ENCODE assay signal across 28 cellular contexts in the genomic region with DNA sequence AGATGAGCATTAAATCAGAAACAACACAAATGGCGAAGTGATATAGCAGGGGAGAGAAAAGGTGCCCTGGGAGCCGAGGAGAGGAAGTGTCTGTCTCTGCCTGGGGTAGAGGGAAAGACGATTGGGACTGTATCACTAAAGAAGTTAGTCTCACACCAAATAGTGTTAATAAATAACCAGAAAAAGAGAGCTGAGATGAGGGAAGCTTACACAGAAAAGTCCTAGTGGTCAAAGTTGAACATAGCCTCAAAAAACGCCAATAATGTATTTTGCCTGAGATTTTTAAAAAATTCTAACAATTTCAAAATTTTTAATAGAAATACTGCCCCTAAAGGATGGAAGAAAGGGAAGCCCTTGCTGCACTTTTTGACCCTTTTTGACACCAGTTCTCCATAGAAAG.
A peak's percentile ranks its signal among the peaks of the same experiment; 100 is the strongest.
DNase-seq lines count a peak whose midpoint lies in the region; ATAC-seq, FAIRE-seq and TF ChIP-seq lines count a peak whose summit lies in the region.
"Had no signal": no experiment of that assay in that cellular context is flagged by ENCODE, and none has a peak within 500 bp of the region (broad histone marks: within the 10 kb centered on the region; RNA-seq: fewer than 3 reads in every experiment).

No MANE protein-coding gene starts in this region.

- 87% methylated on average over 4 of the region's 4 CpGs for WGBS in prostate gland

- H3K27me3 Mint-ChIP-seq in glutamatergic neuron (ENCODE audit: unreplicated experiment) (no peaks in the 10 kb centered on the region), neural progenitor cell (ENCODE audit: insufficient read depth, low read depth) (no peaks in the 10 kb centered on the region)
- H3K27me3 Mint-ChIP-seq in activated CD8-positive, alpha-beta memory T cell treated with anti-CD3 and anti-CD28 coated beads, Interleukin-2, amount 10 ng/mL, durations not matched to agents 7 days and 5 days = no peaks in the 10 kb centered on the region
- H3K27me3 Mint-ChIP-seq: effector memory CD8-positive, alpha-beta T cell had no signal

- H3F3A ChIP-seq in PC-9 (ENCODE audit: insufficient read depth, low read depth) = no peaks in the 10 kb centered on the region
- no peaks in the 10 kb centered on the region for H3F3A ChIP-seq in neural progenitor cell (ENCODE audit: low read depth)

- H3K9me3 ChIP-seq in PC-9 (ENCODE audit: insufficient read depth, low read depth) = no peaks in the 10 kb centered on the region
- no peaks in the 10 kb centered on the region for H3K9me3 ChIP-seq in neural progenitor cell (ENCODE audit: low read depth)
- no peaks in the 10 kb centered on the region for H3K9me3 ChIP-seq in prostate gland
- H3K9me3 ChIP-seq: adrenal gland, testis had no signal

- no peak overlapping the region for H3K9ac ChIP-seq in neural progenitor cell

- H3K4me3 Mint-ChIP-seq in glutamatergic neuron (ENCODE audit: unreplicated experiment) (no peak overlapping the region), neural progenitor cell (no peak overlapping the region)
- no peak overlapping the region for H3K4me3 Mint-ChIP-seq in activated CD8-positive, alpha-beta memory T cell treated with anti-CD3 and anti-CD28 coated beads, Interleukin-2, amount 10 ng/mL, durations not matched to agents 7 days and 5 days
- H3K4me3 Mint-ChIP-seq: effector memory CD8-positive, alpha-beta T cell; GM23338; mesothelial cell of epicardium; naive thymus-derived CD4-positive, alpha-beta T cell; T-helper 2 cell treated with Interferon-gamma antibody and Interleukin-4, amounts not matched to agents 5 μg/mL and 100 μg/mL, for 36 hours had no signal

- DNase-seq in PC-9 (no peak), glutamatergic neuron (no peak), neural progenitor cell (ENCODE audit: low spot score) (no peak), frontal cortex (ENCODE audit: low spot score in 2 of 2) (no peak), prostate gland (ENCODE audit: low spot score) (no peak), cerebellar nuclear complex (lab: John Stamatoyannopoulos, UW) (no peak)
- no peak for DNase-seq in activated CD8-positive, alpha-beta memory T cell treated with anti-CD3 and anti-CD28 coated beads, Interleukin-2, amount 10 ng/mL, durations not matched to agents 7 days and 5 days
- DNase-seq: activated CD4-positive, alpha-beta T cell treated with anti-CD3 and anti-CD28 coated beads for 48 hours; activated naive CD4-positive, alpha-beta T cell treated with Interleukin-2 at 50 U/mL for 16 hours; activated T-cell treated with anti-CD3 and anti-CD28 coated beads, Interleukin-2, amount 50 U/mL, for 48 hours; adrenal gland; effector memory CD8-positive, alpha-beta T cell; naive thymus-derived CD4-positive, alpha-beta T cell; NCI-H1048; NCI-H187; NCI-H2171 treated with DMSO at 0.1 percent for 48 hours; NCI-H526 treated with DMSO at 0.1 percent for 48 hours; right cardiac atrium; stimulated activated CD4-positive, alpha-beta T cell treated with anti-CD3 and anti-CD28 coated beads, Interleukin-4, amount 100 ng/mL, for 4 hours; stimulated activated naive CD4-positive, alpha-beta T cell treated with Interleukin-2 at 50 U/mL for 16 hours; testis had no signal

- H3K4me1 Mint-ChIP-seq in glutamatergic neuron (ENCODE audit: low read depth, unreplicated experiment) = peaks cover 3% of the 10 kb centered on the region
- H3K4me1 Mint-ChIP-seq in neural progenitor cell = peaks cover 17% of the 10 kb centered on the region
- no peaks in the 10 kb centered on the region for H3K4me1 Mint-ChIP-seq in activated CD8-positive, alpha-beta memory T cell treated with anti-CD3 and anti-CD28 coated beads, Interleukin-2, amount 10 ng/mL, durations not matched to agents 7 days and 5 days
- H3K4me1 Mint-ChIP-seq: naive thymus-derived CD4-positive, alpha-beta T cell had no signal

- BruUV-seq in PC-9 (replicated peaks; lab: Mats Ljungman, UMichigan) = no TSS peak

- H4K20me1 ChIP-seq in PC-9 (ENCODE audit: insufficient read depth) (no peaks in the 10 kb centered on the region), neural progenitor cell (ENCODE audit: low read depth) (no peaks in the 10 kb centered on the region)

- H3K79me2 ChIP-seq in PC-9 (ENCODE audit: low read depth) = no peaks in the 10 kb centered on the region
- no peaks in the 10 kb centered on the region for H3K79me2 ChIP-seq in neural progenitor cell (ENCODE audit: low read depth)

- no peaks in the 10 kb centered on the region for H3K36me3 Mint-ChIP-seq in glutamatergic neuron (ENCODE audit: unreplicated experiment)
- H3K36me3 Mint-ChIP-seq in neural progenitor cell = no peaks in the 10 kb centered on the region
- no peaks in the 10 kb centered on the region for H3K36me3 Mint-ChIP-seq in activated CD8-positive, alpha-beta memory T cell treated with anti-CD3 and anti-CD28 coated beads, Interleukin-2, amount 10 ng/mL, durations not matched to agents 7 days and 5 days
- H3K36me3 Mint-ChIP-seq: mesothelial cell of epicardium; naive thymus-derived CD4-positive, alpha-beta T cell had no signal

- intact Hi-C loops in PC-9 (cut with micrococcal nuclease; ENCODE audit: unreplicated experiment) = no loop called here
- intact Hi-C loops in prostate gland (cut with DNase I) = no loop called here

- H3K9me3 Mint-ChIP-seq in glutamatergic neuron (ENCODE audit: unreplicated experiment) = no peaks in the 10 kb centered on the region
- no peaks in the 10 kb centered on the region for H3K9me3 Mint-ChIP-seq in neural progenitor cell
- peaks cover 3% of the 10 kb centered on the region for H3K9me3 Mint-ChIP-seq in activated CD8-positive, alpha-beta memory T cell treated with anti-CD3 and anti-CD28 coated beads, Interleukin-2, amount 10 ng/mL, durations not matched to agents 7 days and 5 days (ENCODE audit: low read depth)
- H3K9me3 Mint-ChIP-seq: GM23338; mesothelial cell of epicardium; T-helper 2 cell treated with Interferon-gamma antibody and Interleukin-4, amounts not matched to agents 5 μg/mL and 100 μg/mL, for 36 hours had no signal

- no peak for FAIRE-seq in frontal cortex (lab: Jason Lieb, UNC)

- no peak for TF ChIP-seq POLR2A in prostate gland (IDR thresholded peaks at IDR 0.05)

- H2AFZ ChIP-seq in PC-9 (no peak overlapping the region), neural progenitor cell (replicated peaks) (peak overlapping the region; percentile 21)
- H2AFZ ChIP-seq: GM23338 had no signal

- POLR2A ChIA-PET in PC-9 (lab: Charles Lee; ENCODE audit: unreplicated experiment) = no interaction called here

- H3K4me3 ChIP-seq in PC-9 = no peak overlapping the region
- H3K4me3 ChIP-seq in neural progenitor cell = no peak overlapping the region
- no peak overlapping the region for H3K4me3 ChIP-seq in prostate gland
- H3K4me3 ChIP-seq: adrenal gland, coronary artery, GM23338, testis had no signal

- CTCF ChIA-PET in PC-9 (lab: Charles Lee) = no interaction called here
- CTCF ChIA-PET in activated CD8-positive, alpha-beta memory T cell treated with anti-CD3 and anti-CD28 coated beads, Interleukin-2, amount 10 ng/mL, durations not matched to agents 7 days and 5 days (lab: Charles Lee) = no interaction called here

- H3K27ac Mint-ChIP-seq in glutamatergic neuron (ENCODE audit: unreplicated experiment) = no peak overlapping the region
- H3K27ac Mint-ChIP-seq in neural progenitor cell = no peak overlapping the region
- no peak overlapping the region for H3K27ac Mint-ChIP-seq in activated CD8-positive, alpha-beta memory T cell treated with anti-CD3 and anti-CD28 coated beads, Interleukin-2, amount 10 ng/mL, durations not matched to agents 7 days and 5 days
- H3K27ac Mint-ChIP-seq: effector memory CD8-positive, alpha-beta T cell; GM23338; mesothelial cell of epicardium; naive thymus-derived CD4-positive, alpha-beta T cell; T-helper 2 cell treated with Interferon-gamma antibody and Interleukin-4, amounts not matched to agents 5 μg/mL and 100 μg/mL, for 36 hours had no signal

- ATAC-seq in GM18907 (IDR thresholded peaks at IDR 0.05; ENCODE audit: unreplicated experiment) = peak; percentile 71
- ATAC-seq in activated CD8-positive, alpha-beta memory T cell treated with anti-CD3 and anti-CD28 coated beads, Interleukin-2, amount 10 ng/mL, durations not matched to agents 7 days and 5 days = no peak
- ATAC-seq: effector memory CD8-positive, alpha-beta T cell; GM23338; naive thymus-derived CD4-positive, alpha-beta T cell; right cardiac atrium had no signal

- H3K4me1 ChIP-seq in PC-9 (replicated peaks; ENCODE audit: insufficient read depth) (no peaks in the 10 kb centered on the region), neural progenitor cell (peaks cover 8% of the 10 kb centered on the region), prostate gland (replicated peaks) (no peaks in the 10 kb centered on the region)
- H3K4me1 ChIP-seq: testis had no signal

- H3K36me3 ChIP-seq in PC-9 (ENCODE audit: low read depth) (no peaks in the 10 kb centered on the region), neural progenitor cell (no peaks in the 10 kb centered on the region), prostate gland (no peaks in the 10 kb centered on the region)
- H3K36me3 ChIP-seq: adrenal gland had no signal

- no peaks in the 10 kb centered on the region for H3K9me2 ChIP-seq in PC-9 (ENCODE audit: insufficient read depth)

- no peak overlapping the region for H3K27ac ChIP-seq in PC-9
- H3K27ac ChIP-seq in neural progenitor cell = no peak overlapping the region
- no peak overlapping the region for H3K27ac ChIP-seq in prostate gland
- H3K27ac ChIP-seq: adrenal gland, C4-2B, coronary artery, RWPE1, testis had no signal

- H3K27me3 ChIP-seq in PC-9 (ENCODE audit: insufficient read depth, low read depth) (no peaks in the 10 kb centered on the region; the same call in 1 of the 2 replicates), neural progenitor cell (no peaks in the 10 kb centered on the region), prostate gland (replicated peaks; ENCODE audit: insufficient read depth) (no peaks in the 10 kb centered on the region)
- H3K27me3 ChIP-seq: adrenal gland, testis had no signal

- H3K4me2 ChIP-seq in PC-9 (no peak overlapping the region), neural progenitor cell (no peak overlapping the region)
- H3K4me2 ChIP-seq: GM23338 had no signal

- peak; percentile 20; the same call in 1 of the 2 replicates for TF ChIP-seq CTCF in PC-9 (conservative IDR thresholded peaks at IDR 0.05)
- peak; percentile 66 for TF ChIP-seq CTCF in glutamatergic neuron (IDR thresholded peaks at IDR 0.05; ENCODE audit: partially characterized antibody, unreplicated experiment)
- peak; percentile 27 for TF ChIP-seq CTCF in neural progenitor cell (IDR thresholded peaks at IDR 0.05)
- TF ChIP-seq CTCF in prostate gland (IDR thresholded peaks at IDR 0.05) = no peak

Comparison
In these comparisons a context has a peak if more than half of its experiments do, and no peak if none do; other contexts are left out.
1. CTCF ChIP-seq: peak in PC-9 (single experiment), glutamatergic neuron (single experiment) and neural progenitor cell (single experiment); none in prostate gland (0 of 4).